In genomic region chr10:69069090-69070042, GRCh38 we compare ENCODE assay signal across 22 cellular contexts. TPM values are rescaled to one million over a fixed set of nuclear protein-coding genes. Genes with fewer than 3 reads are reported as not detected.
DNase-seq lines count a peak whose midpoint lies in the region; ATAC-seq, FAIRE-seq and TF ChIP-seq lines count a peak whose summit lies in the region.
"Had no signal": no experiment of that assay in that cellular context is flagged by ENCODE, and none has a peak within 500 bp of the region (broad histone marks: within the 10 kb centered on the region; RNA-seq: fewer than 3 reads in every experiment).

No MANE protein-coding gene starts in this region.

- no peak overlapping the region; the same call in 1 of the 2 replicates for H2BK12ac ChIP-seq in H1 (ENCODE audit: low read depth, low read length)

- H3K9me3 ChIP-seq in H1 (ENCODE audit: insufficient read depth in 2 of 2, low read depth in 1 of 2, low read length in 1 of 2), result no peaks in the 10 kb centered on the region
- H3K9me3 ChIP-seq: esophagus muscularis mucosa, spleen, thoracic aorta had no signal

- H3K36me3 ChIP-seq in H1 (ENCODE audit: control insufficient read depth in 2 of 4, insufficient read depth in 4 of 4, low read length in 3 of 4) (no peaks in the 10 kb centered on the region), mesendoderm (ENCODE audit: control insufficient read depth, insufficient read depth, low read length) (no peaks in the 10 kb centered on the region)
- H3K36me3 ChIP-seq: esophagus muscularis mucosa, spleen, thoracic aorta had no signal

- H3K23ac ChIP-seq in H1 (ENCODE audit: insufficient read length) (no peak overlapping the region), mesendoderm (ENCODE audit: low read length) (no peak overlapping the region)

- H4K20me1 ChIP-seq in H1 (replicated peaks in 1 of 2; ENCODE audit: control insufficient read depth in 1 of 2, insufficient read depth in 2 of 2, low read length in 2 of 2), result no peaks in the 10 kb centered on the region

- no peaks in the 10 kb centered on the region for H3K27me3 ChIP-seq in HL-60 (ENCODE audit: insufficient read depth, poor library complexity, severe bottlenecking)
- no peaks in the 10 kb centered on the region for H3K27me3 ChIP-seq in H1 (replicated peaks in 1 of 4; ENCODE audit: control insufficient read depth in 3 of 4, extremely low read depth in 1 of 4, insufficient read depth in 3 of 4, low read length in 3 of 4)
- H3K27me3 ChIP-seq in mesendoderm (ENCODE audit: insufficient read depth, low read length, poor library complexity), result no peaks in the 10 kb centered on the region
- H3K27me3 ChIP-seq: spleen had no signal

- H2AFZ ChIP-seq in H1 (ENCODE audit: low read length), result peak overlapping the region; percentile 73; the same call in 1 of the 2 replicates

- peak overlapping the region; percentile 97 for H3K27ac ChIP-seq in HL-60 (replicated peaks)
- no peak overlapping the region for H3K27ac ChIP-seq in H1 (ENCODE audit: low read depth, low read length)
- no peak overlapping the region for H3K27ac ChIP-seq in mesendoderm (ENCODE audit: low read depth, low read length)
- H3K27ac ChIP-seq: esophagus muscularis mucosa, SK-N-MC, thoracic aorta had no signal

- no peak for TF ChIP-seq EP300 in H1 (IDR thresholded peaks at IDR 0.05; ENCODE audit: borderline replicate concordance in 1 of 2, low read depth in 2 of 2, low read length in 2 of 2)

- H3K9ac ChIP-seq in H1 (replicated peaks in 1 of 4; ENCODE audit: extremely low read depth in 1 of 4, low read depth in 3 of 4, low read length in 3 of 4) (no peak overlapping the region), mesendoderm (ENCODE audit: low read length) (no peak overlapping the region)

- no peak overlapping the region for H3K4me3 ChIP-seq in HL-60 (replicated peaks; ENCODE audit: insufficient read depth, low read length)
- H3K4me3 ChIP-seq in H1 (ENCODE audit: extremely low read depth in 1 of 4, insufficient read depth in 2 of 4, low read depth in 3 of 4, low read length in 4 of 4), result no peak overlapping the region
- no peak overlapping the region for H3K4me3 ChIP-seq in mesendoderm (ENCODE audit: low read length)
- H3K4me3 ChIP-seq: esophagus muscularis mucosa, SK-N-MC, spleen, thoracic aorta had no signal

- H3K4me1 ChIP-seq in H1 (replicated peaks in 1 of 4; ENCODE audit: control insufficient read depth in 3 of 4, insufficient read depth in 4 of 4, low read length in 3 of 4) (peaks cover 0 to 8% (median 2%) of the 10 kb centered on the region in 4 experiments; a peak in 5 of 7 replicates), mesendoderm (ENCODE audit: control insufficient read depth, low read depth, low read length) (no peaks in the 10 kb centered on the region)

- CTCF ChIA-PET in H1 (lab: Charles Lee; ENCODE audit: partially characterized antibody), result interaction anchor here (0.6 kb wide), 2 partner anchors 10 to 37 kb away, joined by 3 read pairs; no protein-coding TSS in a partner anchor

- DNase-seq in Ammon's horn (ENCODE audit: low spot score), result peak; percentile 38
- no peak for DNase-seq in HL-60 (ENCODE audit: low read depth in 1 of 2, low spot score in 1 of 2)
- DNase-seq in H1 (ENCODE audit: low read depth in 1 of 2, low spot score in 2 of 2), result no peak
- no peak for DNase-seq in mesendoderm
- no peak for DNase-seq in midbrain (lab: John Stamatoyannopoulos, UW)
- DNase-seq in HK-2 (ENCODE audit: unreplicated experiment), result no peak
- DNase-seq in activated CD4-positive, alpha-beta T cell treated with anti-CD3 and anti-CD28 coated beads, Interleukin-2, amount 50 U/mL, for 48 hours, result no peak
- DNase-seq: activated CD4-positive, alpha-beta T cell treated with anti-CD3 and anti-CD28 coated beads, Interleukin-2, amount 50 U/mL, for 1 hour; activated CD8-positive, alpha-beta memory T cell treated with anti-CD3 and anti-CD28 coated beads, Interleukin-2, amount 50 U/mL, for 4 hours; activated naive CD8-positive, alpha-beta T cell treated with anti-CD3 and anti-CD28 coated beads, Interleukin-2, amount 10 ng/mL, durations not matched to agents 7 days and 5 days; CD4-positive, alpha-beta memory T cell; DMS53; effector memory CD4-positive, alpha-beta T cell; NCI-H1105 treated with DMSO at 0.1 percent for 48 hours; spleen; stimulated activated CD4-positive, alpha-beta T cell treated with anti-CD3 and anti-CD28 coated beads, Interleukin-4, amount 100 ng/mL, for 24 hours; stimulated activated naive CD4-positive, alpha-beta T cell treated with Interleukin-2 at 50 U/mL for 16 hours had no signal

- H4K8ac ChIP-seq in H1 (ENCODE audit: extremely low read depth, insufficient read depth, low read length) (no peak overlapping the region), mesendoderm (ENCODE audit: low read depth, low read length) (no peak overlapping the region)

- H4K91ac ChIP-seq in H1 (replicated peaks; ENCODE audit: insufficient read length, low read length), result no peak overlapping the region

- H2BK5ac ChIP-seq in H1 (ENCODE audit: low read depth, low read length) (no peak overlapping the region), mesendoderm (ENCODE audit: low read length) (no peak overlapping the region)

- H3K79me2 ChIP-seq in H1 (ENCODE audit: control insufficient read depth in 1 of 2, insufficient read depth in 2 of 2, low read length in 2 of 2) (no peaks in the 10 kb centered on the region), mesendoderm (ENCODE audit: control insufficient read depth, insufficient read depth, low read length) (no peaks in the 10 kb centered on the region)

- no peak for TF ChIP-seq POLR2A in H1 (IDR thresholded peaks at IDR 0.05; ENCODE audit: control extremely low read depth in 1 of 2, low read depth in 2 of 2, low read length in 2 of 2)

- H3K14ac ChIP-seq in H1 (ENCODE audit: insufficient read length), result no peak overlapping the region

- TF ChIP-seq RAD21 in H1 (IDR thresholded peaks at IDR 0.05 in 1 of 2, conservative IDR thresholded peaks at IDR 0.05 in 1 of 2; ENCODE audit: low read depth in 2 of 2, low read length in 2 of 2), result no peak

- POLR2A ChIA-PET in H1 (lab: Charles Lee; ENCODE audit: partially characterized antibody), result no interaction called here

- H2AK5ac ChIP-seq in H1 (ENCODE audit: low read depth, low read length) (no peak overlapping the region), mesendoderm (ENCODE audit: low read length) (no peak overlapping the region)

- H3K4me2 ChIP-seq in H1 (ENCODE audit: insufficient read depth in 1 of 2, low read depth in 2 of 2, low read length in 2 of 2) (no peak overlapping the region), mesendoderm (ENCODE audit: low read length) (no peak overlapping the region)

- no peaks in the 10 kb centered on the region for H3K23me2 ChIP-seq in H1 (ENCODE audit: low read depth, low read length)

- H2BK15ac ChIP-seq in H1 (ENCODE audit: low read length) (peak overlapping the region; percentile 22; the same call in 1 of the 2 replicates), mesendoderm (replicated peaks; ENCODE audit: low read depth) (no peak overlapping the region)

- no peak overlapping the region for H2BK20ac ChIP-seq in H1 (ENCODE audit: low read length)

- H3K18ac ChIP-seq in H1 (ENCODE audit: extremely low read depth, low read length), result peak overlapping the region; percentile 49
- no peak overlapping the region for H3K18ac ChIP-seq in mesendoderm (ENCODE audit: low read length)

- no peaks in the 10 kb centered on the region for H3K79me1 ChIP-seq in H1 (ENCODE audit: low read depth, low read length)
- no peaks in the 10 kb centered on the region for H3K79me1 ChIP-seq in mesendoderm (ENCODE audit: low read length)

- H3K56ac ChIP-seq in H1 (replicated peaks; ENCODE audit: insufficient read length, low read depth, low read length) (no peak overlapping the region), mesendoderm (ENCODE audit: low read length) (peak overlapping the region; percentile 43)

- H2BK120ac ChIP-seq in H1 (replicated peaks; ENCODE audit: low read depth, low read length), result no peak overlapping the region
- no peak overlapping the region for H2BK120ac ChIP-seq in mesendoderm (ENCODE audit: low read depth, low read length)

- ATAC-seq in HG03135 (IDR thresholded peaks at IDR 0.05; ENCODE audit: unreplicated experiment), result no peak
- ATAC-seq: left lobe of liver had no signal

- 85% methylated on average over 19 of the region's 19 CpGs; no CpG with 5 or more reads in 1 of the 2 experiments for WGBS in H1 (ENCODE audit: extremely low coverage in 1 of 2, insufficient coverage in 1 of 2, insufficient read length in 1 of 2, insufficient replicate concordance in 2 of 2, low coverage in 1 of 2, low lambda C conversion rate in 2 of 2, missing lambda C conversion rate in 1 of 2), 2 experiments
- no CpG with 5 or more reads among the region's 19 CpGs for WGBS in mesendoderm (ENCODE audit: extremely low coverage, insufficient coverage, low lambda C conversion rate)

- H4K5ac ChIP-seq in H1 (ENCODE audit: insufficient read length, low read depth, low read length) (no peak overlapping the region), mesendoderm (ENCODE audit: low read length) (no peak overlapping the region)

- no peak overlapping the region for H3K4ac ChIP-seq in H1 (replicated peaks; ENCODE audit: insufficient read length, low read depth, low read length)
- H3K4ac ChIP-seq in mesendoderm (ENCODE audit: low read depth, low read length), result no peak overlapping the region

- TF ChIP-seq CTCF in HL-60 (IDR thresholded peaks at IDR 0.05; ENCODE audit: insufficient read depth, low read length) (no peak), H1 (IDR thresholded peaks at IDR 0.05; ENCODE audit: control extremely low read depth in 1 of 3, insufficient read depth in 1 of 3, low read depth in 1 of 3, low read length in 3 of 3) (no peak)

- no peak for FAIRE-seq in H1 (lab: Jason Lieb, UNC)

RNA-seq across cellular contexts. Expression of gene SRGN, which starts 18.5 kb away (rescaled TPM):
- not detected in 2 replicates for total RNA-seq in H1 (2021; fragmentation: NEBNext Ultra II Directional; extraction: Animal tissue kit (Norgen Biotek cat#: 25700))
- 0.06 TPM in 1 of 2 replicates, not detected in the other for polyA plus RNA-seq in H1 (2011; rRNA removed)
- polyA plus RNA-seq in H1 (2011; cell fraction: cytosol; rRNA removed), result 0.10 TPM
- not detected for polyA plus RNA-seq in H1 (2011; cell fraction: nucleus; rRNA removed)
- polyA plus RNA-seq in H1 (2012, experiment 1 of 2), result 0.18 TPM in 1 of 4 replicates, not detected in the others
- polyA plus RNA-seq in H1 (2012, experiment 2 of 2), result not detected
- not detected for polyA plus RNA-seq in H1 (2013, experiment 1 of 2)
- 0.04 TPM for polyA plus RNA-seq in H1 (2013, experiment 2 of 2)
- not detected in 2 replicates for polyA minus RNA-seq in H1 (2011; rRNA and poly(A)+ RNA removed)
- polyA minus RNA-seq in H1 (2011; cell fraction: cytosol; rRNA and poly(A)+ RNA removed), result not detected
- not detected for polyA minus RNA-seq in H1 (2011; cell fraction: nucleus; rRNA and poly(A)+ RNA removed)
- polyA plus RNA-seq in mesendoderm (2013, experiment 1 of 2), result 0.08 TPM
- polyA plus RNA-seq in mesendoderm (2013, experiment 2 of 2), result 0.06 TPM

RNA-seq across cellular contexts. Expression of gene VPS26A, which starts 54.6 kb away (rescaled TPM):
- total RNA-seq in H1 (2021; fragmentation: NEBNext Ultra II Directional; extraction: Animal tissue kit (Norgen Biotek cat#: 25700)), result 44.8 and 49.6 TPM in 2 replicates
- 3.9 and 10.7 TPM in 2 replicates for polyA plus RNA-seq in H1 (2011; rRNA removed)
- polyA plus RNA-seq in H1 (2011; cell fraction: cytosol; rRNA removed), result 11.8 TPM
- polyA plus RNA-seq in H1 (2011; cell fraction: nucleus; rRNA removed), result 1.4 TPM
- polyA plus RNA-seq in H1 (2012, experiment 1 of 2), result 14.0 to 34.0 TPM (median 16.1 TPM) in 4 replicates
- 4.1 TPM for polyA plus RNA-seq in H1 (2012, experiment 2 of 2)
- polyA plus RNA-seq in H1 (2013, experiment 1 of 2), result 27.0 TPM
- 27.4 TPM for polyA plus RNA-seq in H1 (2013, experiment 2 of 2)
- polyA minus RNA-seq in H1 (2011; rRNA and poly(A)+ RNA removed), result 6.6 and 7.0 TPM in 2 replicates
- polyA minus RNA-seq in H1 (2011; cell fraction: cytosol; rRNA and poly(A)+ RNA removed), result 6.5 TPM
- 6.1 TPM for polyA minus RNA-seq in H1 (2011; cell fraction: nucleus; rRNA and poly(A)+ RNA removed)
- 31.3 TPM for polyA plus RNA-seq in mesendoderm (2013, experiment 1 of 2)
- polyA plus RNA-seq in mesendoderm (2013, experiment 2 of 2), result 30.6 TPM
